Comparison of ENCODE assay signal across 12 cellular contexts in the genomic region with DNA sequence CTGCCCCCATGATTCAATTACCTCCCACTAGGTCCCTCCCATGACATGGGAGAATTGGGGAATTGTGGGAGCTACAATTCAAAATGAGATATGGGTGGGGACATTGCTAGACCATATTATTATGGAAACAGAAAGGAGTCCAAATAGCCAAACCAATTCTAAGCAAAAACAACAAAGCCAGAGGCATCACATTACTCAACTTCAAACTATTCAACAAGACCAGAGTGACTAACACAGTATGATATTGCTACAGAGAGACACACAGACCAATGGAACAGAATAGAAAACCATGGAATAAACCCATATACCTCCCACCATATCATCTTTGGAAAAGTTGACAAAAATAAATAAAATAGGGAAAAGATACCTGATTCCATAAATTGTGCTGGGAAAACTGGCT.
"Had no signal": no experiment of that assay in that cellular context is flagged by ENCODE, and none has a peak within 500 bp of the region (broad histone marks: within the 10 kb centered on the region; RNA-seq: fewer than 3 reads in every experiment).

No MANE protein-coding gene starts in this region.

- H3K4me3 ChIP-seq: spleen, thyroid gland had no signal

- H3K36me3 Mint-ChIP-seq: activated naive CD8-positive, alpha-beta T cell treated with anti-CD3 and anti-CD28 coated beads for 36 hours; brain had no signal

- H3K36me3 ChIP-seq: spleen, thyroid gland had no signal

- H3K9me3 ChIP-seq: thyroid gland had no signal

- H3K27me3 Mint-ChIP-seq: activated naive CD8-positive, alpha-beta T cell treated with anti-CD3 and anti-CD28 coated beads for 36 hours had no signal

- DNase-seq: activated CD4-positive, alpha-beta T cell treated with anti-CD3 and anti-CD28 coated beads, Interleukin-2, amount 50 U/mL, for 4 hours; activated naive CD8-positive, alpha-beta T cell treated with anti-CD3 and anti-CD28 coated beads for 36 hours; amygdala; effector CD4-positive, alpha-beta T cell; immature natural killer cell; natural killer cell; nucleus accumbens; spleen; stimulated activated naive CD4-positive, alpha-beta T cell; thyroid gland had no signal

- H3K27me3 ChIP-seq: spleen, thyroid gland had no signal

- ATAC-seq: esophagus mucosa, natural killer cell had no signal

- H3K4me1 Mint-ChIP-seq: activated naive CD8-positive, alpha-beta T cell treated with anti-CD3 and anti-CD28 coated beads for 36 hours; brain; immature natural killer cell; natural killer cell had no signal

- H3K4me3 Mint-ChIP-seq: activated naive CD8-positive, alpha-beta T cell treated with anti-CD3 and anti-CD28 coated beads for 36 hours; brain; immature natural killer cell; natural killer cell had no signal

- H3K4me1 ChIP-seq: spleen, thyroid gland had no signal

- H3K27ac ChIP-seq: spleen, thyroid gland had no signal

- H3K27ac Mint-ChIP-seq: activated naive CD8-positive, alpha-beta T cell treated with anti-CD3 and anti-CD28 coated beads for 36 hours; brain; immature natural killer cell; natural killer cell had no signal
